5 cellular contexts compared by ENCODE assay signal in genomic region chr22:16423476-16423875, GRCh38.
DNase-seq lines count a peak whose midpoint lies in the region; FAIRE-seq and TF ChIP-seq lines count a peak whose summit lies in the region.
"Not testable (repeated sequence)": the region's sequence is repeated elsewhere in the genome, so short reads cannot be mapped to it uniquely, and the experiment has no call there.

No MANE protein-coding gene starts in this region.

- H3K4me3 Mint-ChIP-seq in chondrocyte (ENCODE audit: unreplicated experiment): not testable (repeated sequence)

- not testable (repeated sequence) for FAIRE-seq in HTR-8/SVneo (lab: Jason Lieb, UNC)

- peaks cover 32% of the 10 kb centered on the region for H3K9me3 Mint-ChIP-seq in chondrocyte (ENCODE audit: low read depth)

- not testable (repeated sequence) for H3K36me3 Mint-ChIP-seq in chondrocyte (ENCODE audit: low read depth)

- H3K27me3 Mint-ChIP-seq in chondrocyte (ENCODE audit: low read depth): not testable (repeated sequence)

- not testable (repeated sequence) for H3K4me1 Mint-ChIP-seq in chondrocyte (ENCODE audit: low read depth)

- H3K27ac Mint-ChIP-seq in chondrocyte (ENCODE audit: unreplicated experiment): not testable (repeated sequence)

- DNase-seq in AG20443 (ENCODE audit: low spot score): peak; percentile 6
- peak; percentile 1 for DNase-seq in Daoy (ENCODE audit: low read depth)
- peak; percentile 2 for DNase-seq in GM10266 (ENCODE audit: extremely low spot score)
- DNase-seq in HTR-8/SVneo (ENCODE audit: insufficient read length, low spot score): peak; percentile 0
- DNase-seq in chondrocyte (ENCODE audit: low spot score): peak; percentile 81

- not testable (repeated sequence) for TF ChIP-seq CTCF in GM10266 (IDR thresholded peaks at IDR 0.05; ENCODE audit: control insufficient read depth, insufficient read depth, low read depth, missing control alignments); chondrocyte (IDR thresholded peaks at IDR 0.05)

Comparison
In these comparisons a context has a peak if more than half of its experiments do, and no peak if none do; other contexts are left out.
1. Peak in every context shown above with its lines: DNase-seq.
2. DNase-seq: peak in every context shown above with its lines; median percentile 81 in chondrocyte; 6 in AG20443; 2 in GM10266; 1 in Daoy; 0 in HTR-8/SVneo.